ENCODE assay signal across 13 cellular contexts in the genomic region with DNA sequence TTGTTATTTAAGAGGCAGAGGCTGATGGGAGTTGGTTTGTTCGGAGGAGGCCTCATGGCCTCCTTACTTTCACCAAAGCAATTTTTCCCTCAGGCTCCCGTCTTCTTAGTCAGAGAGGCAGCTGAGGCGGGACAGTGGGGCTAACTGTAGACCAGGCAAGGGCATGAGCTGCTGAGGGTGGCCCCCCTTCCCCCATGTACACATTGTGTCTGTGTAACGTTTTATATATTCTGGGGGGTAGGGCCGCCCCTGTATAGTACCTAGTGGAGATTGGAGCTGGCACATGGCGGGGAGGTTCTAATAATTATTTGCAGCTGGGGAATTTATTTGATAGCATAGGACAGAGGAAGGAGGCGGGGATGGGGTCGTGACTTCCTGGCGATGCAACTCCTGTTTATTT. TPM values are rescaled to one million over a fixed set of nuclear protein-coding genes. Genes with fewer than 3 reads are reported as not detected.
"Had no signal": no experiment of that assay in that cellular context is flagged by ENCODE, and none has a peak within 500 bp of the region (broad histone marks: within the 10 kb centered on the region; RNA-seq: fewer than 3 reads in every experiment).

No MANE protein-coding gene starts in this region.

- FAIRE-seq: astrocyte, frontal cortex had no signal

- H3K9me3 ChIP-seq: left lung, suprapubic skin had no signal

- H3K36me3 ChIP-seq: heart left ventricle, left lung, suprapubic skin had no signal

- H3K36me3 Mint-ChIP-seq: memory B cell had no signal

- H3K27me3 Mint-ChIP-seq: activated naive CD8-positive, alpha-beta T cell treated with anti-CD3 and anti-CD28 coated beads, Interleukin-2, amount 50 U/mL, for 24 hours; memory B cell had no signal

- H3K9me3 Mint-ChIP-seq: activated naive CD8-positive, alpha-beta T cell treated with anti-CD3 and anti-CD28 coated beads, Interleukin-2, amount 50 U/mL, for 24 hours; activated T-cell treated with anti-CD3 and anti-CD28 coated beads, Interleukin-2, amount 50 U/mL, for 72 hours; memory B cell; nephron had no signal

- H3K27me3 ChIP-seq: heart left ventricle, left lung, suprapubic skin had no signal

- H3K27ac ChIP-seq: left lung, suprapubic skin had no signal

- H3K27ac Mint-ChIP-seq: activated naive CD8-positive, alpha-beta T cell treated with anti-CD3 and anti-CD28 coated beads, Interleukin-2, amount 50 U/mL, for 24 hours; activated T-cell treated with anti-CD3 and anti-CD28 coated beads, Interleukin-2, amount 50 U/mL, for 72 hours; memory B cell had no signal

- H3K4me3 ChIP-seq: heart left ventricle, left lung, suprapubic skin had no signal

- H3K4me3 Mint-ChIP-seq: activated naive CD8-positive, alpha-beta T cell treated with anti-CD3 and anti-CD28 coated beads, Interleukin-2, amount 50 U/mL, for 24 hours; activated T-cell treated with anti-CD3 and anti-CD28 coated beads, Interleukin-2, amount 50 U/mL, for 72 hours; memory B cell; nephron had no signal

RNA-seq across cellular contexts. Expression of gene TTLL13, which starts 51.2 kb away (rescaled TPM):
- total RNA-seq: astrocyte, endothelial cell of umbilical vein, omental fat pad, pulmonary artery endothelial cell, urinary bladder had no signal
